ENCODE assay signal across 9 cellular contexts in the genomic region with DNA sequence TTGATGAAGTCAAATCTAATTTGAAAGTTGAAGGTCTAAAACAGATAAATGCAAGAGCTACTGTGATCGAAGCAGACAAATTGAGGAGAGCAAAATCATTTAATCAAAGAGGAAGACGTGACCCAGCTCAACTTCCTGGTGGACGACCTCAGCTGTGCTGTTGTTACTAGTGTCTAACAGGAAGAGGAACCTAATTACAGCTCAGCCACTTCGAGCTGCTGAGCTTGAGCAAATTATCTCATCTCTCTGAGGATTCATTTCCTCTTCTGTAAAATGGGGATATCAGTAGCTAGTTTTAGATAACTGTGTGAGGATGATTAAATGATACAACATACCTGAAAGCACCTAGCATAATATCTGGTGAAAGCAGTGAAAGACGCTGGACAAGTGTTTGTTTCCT. TPM values are rescaled to one million over a fixed set of nuclear protein-coding genes. Genes with fewer than 3 reads are reported as not detected.
A peak's percentile ranks its signal among the peaks of the same experiment; 100 is the strongest.
DNase-seq lines count a peak whose midpoint lies in the region; ATAC-seq and TF ChIP-seq lines count a peak whose summit lies in the region.
"Had no signal": no experiment of that assay in that cellular context is flagged by ENCODE, and none has a peak within 500 bp of the region (broad histone marks: within the 10 kb centered on the region; RNA-seq: fewer than 3 reads in every experiment).

No MANE protein-coding gene starts in this region.

- H3K4me1 ChIP-seq in PC-3 (ENCODE audit: insufficient read depth, low read length) (no peaks in the 10 kb centered on the region), Caco-2 (no peaks in the 10 kb centered on the region)

- POLR2A ChIA-PET in WTC11 (lab: Charles Lee), result no interaction called here
- POLR2A ChIA-PET in PC-3 (lab: Charles Lee; ENCODE audit: unreplicated experiment), result no interaction called here
- POLR2A ChIA-PET in Caco-2 (lab: Charles Lee), result no interaction called here

- no peak overlapping the region for H3K4me3 ChIP-seq in PC-3 (ENCODE audit: low read length)
- H3K4me3 ChIP-seq in Caco-2 (ENCODE audit: low read depth, low read length), result no peak overlapping the region

- TF ChIP-seq CTCF in WTC11 (IDR thresholded peaks at IDR 0.05), result no peak
- no peak for TF ChIP-seq CTCF in PC-3 (conservative IDR thresholded peaks at IDR 0.05; ENCODE audit: low read depth, low read length)
- no peak for TF ChIP-seq CTCF in Caco-2 (IDR thresholded peaks at IDR 0.05; ENCODE audit: insufficient read depth in 1 of 2, low read depth in 1 of 2, low read length in 1 of 2, severe bottlenecking in 1 of 2, unreplicated experiment in 1 of 2)

- intact Hi-C loops in PC-3 (cut with micrococcal nuclease) (no loop called here), Caco-2 (cut with micrococcal nuclease; ENCODE audit: unreplicated experiment) (loop anchor here (10.0 kb wide), 1 partner anchor 162 kb away; no protein-coding TSS in a partner anchor)

- H3K36me3 ChIP-seq in PC-3 (ENCODE audit: low read depth, low read length) (no peaks in the 10 kb centered on the region), Caco-2 (ENCODE audit: control insufficient read depth, insufficient read depth, low read length) (no peaks in the 10 kb centered on the region)

- no peaks in the 10 kb centered on the region for H4K20me1 ChIP-seq in PC-3 (ENCODE audit: low read length)

- H3K9me2 ChIP-seq in PC-3 (replicated peaks; ENCODE audit: low read length), result no peaks in the 10 kb centered on the region

- DNase-seq in AML-193 (lab: John Stamatoyannopoulos, UW) (peak; percentile 59 to 77), WTC11 (ENCODE audit: low spot score) (no peak), PC-3 (no peak), kidney glomerular epithelial cell (lab: John Stamatoyannopoulos, UW) (no peak), NCI-H82 treated with DMSO at 0.1 percent for 48 hours (lab: John Stamatoyannopoulos, UW; ENCODE audit: unreplicated experiment) (no peak), Caco-2 (no peak)

- BruUV-seq in PC-3 (replicated peaks; lab: Mats Ljungman, UMichigan) (no TSS peak), Caco-2 (replicated peaks; lab: Mats Ljungman, UMichigan) (no TSS peak)

- H3K9me3 Mint-ChIP-seq in WTC11 (no peaks in the 10 kb centered on the region), Caco-2 (ENCODE audit: unreplicated experiment) (no peaks in the 10 kb centered on the region)

- H3K4me2 ChIP-seq in PC-3 (ENCODE audit: low read length), result no peak overlapping the region

- H3K4me1 Mint-ChIP-seq in WTC11, result peaks cover 19% of the 10 kb centered on the region
- H3K4me1 Mint-ChIP-seq in Caco-2 (ENCODE audit: low read depth, unreplicated experiment), result no peaks in the 10 kb centered on the region

- H3K79me2 ChIP-seq in PC-3 (ENCODE audit: low read length), result no peaks in the 10 kb centered on the region

- H3K27me3 ChIP-seq in PC-3 (ENCODE audit: low read length) (no peaks in the 10 kb centered on the region), Caco-2 (replicated peaks; ENCODE audit: control insufficient read depth, insufficient read depth, low read length) (no peaks in the 10 kb centered on the region)

- ATAC-seq in GM18873 (IDR thresholded peaks at IDR 0.05; ENCODE audit: low FRiP score, unreplicated experiment) (peak; percentile 50), HG03159 (IDR thresholded peaks at IDR 0.05; ENCODE audit: unreplicated experiment) (peak; percentile 97), WTC11 (0 out of 2 replicates have a peak, but pooled peaks have one; percentile 19), PC-3 (no peak)

- H3K27ac Mint-ChIP-seq in WTC11 (0 out of 2 replicates have a peak overlapping the region, but pooled peaks have one; percentile 12), Caco-2 (ENCODE audit: unreplicated experiment) (no peak overlapping the region)

- no peak overlapping the region for H2AFZ ChIP-seq in PC-3 (ENCODE audit: low read length)

- CTCF ChIA-PET in WTC11 (lab: Charles Lee), result interaction anchor here (0.7 to 1.6 kb wide), 5 partner anchors 22 to 338 kb away, joined by 3 to 7 read pairs (median 6); no protein-coding TSS in a partner anchor
- CTCF ChIA-PET in PC-3 (lab: Charles Lee), result no interaction called here
- CTCF ChIA-PET in Caco-2 (lab: Charles Lee), result interaction anchor here (0.5 kb wide), 1 partner anchor 206 kb away, joined by 3 read pairs; no protein-coding TSS in a partner anchor

- H3K4me3 Mint-ChIP-seq in WTC11, result no peak overlapping the region
- H3K4me3 Mint-ChIP-seq in Caco-2 (ENCODE audit: unreplicated experiment), result no peak overlapping the region

- H3K9me3 ChIP-seq in PC-3 (ENCODE audit: low read length) (no peaks in the 10 kb centered on the region), Caco-2 (no peaks in the 10 kb centered on the region)

- H3F3A ChIP-seq in PC-3 (ENCODE audit: low read length, unreplicated experiment), result no peaks in the 10 kb centered on the region

- H3K9ac ChIP-seq in PC-3 (ENCODE audit: low read length), result no peak overlapping the region

- H3K27ac ChIP-seq in PC-3 (ENCODE audit: low read length), result no peak overlapping the region
- H3K27ac ChIP-seq: VCaP had no signal

- H3K27me3 Mint-ChIP-seq in WTC11 (ENCODE audit: low read depth) (peaks cover 3% of the 10 kb centered on the region; the same call in 1 of the 2 replicates), Caco-2 (ENCODE audit: insufficient read depth, unreplicated experiment) (peaks cover 30% of the 10 kb centered on the region)

- no peaks in the 10 kb centered on the region for H3K36me3 Mint-ChIP-seq in WTC11
- no peaks in the 10 kb centered on the region for H3K36me3 Mint-ChIP-seq in Caco-2 (ENCODE audit: insufficient read depth, unreplicated experiment)

TF ChIP-seq in WTC11, 78 proteins besides CTCF, POLR2A, EP300 and RAD21 (continues in another document):
- TF ChIP-seq, protein P1, sequence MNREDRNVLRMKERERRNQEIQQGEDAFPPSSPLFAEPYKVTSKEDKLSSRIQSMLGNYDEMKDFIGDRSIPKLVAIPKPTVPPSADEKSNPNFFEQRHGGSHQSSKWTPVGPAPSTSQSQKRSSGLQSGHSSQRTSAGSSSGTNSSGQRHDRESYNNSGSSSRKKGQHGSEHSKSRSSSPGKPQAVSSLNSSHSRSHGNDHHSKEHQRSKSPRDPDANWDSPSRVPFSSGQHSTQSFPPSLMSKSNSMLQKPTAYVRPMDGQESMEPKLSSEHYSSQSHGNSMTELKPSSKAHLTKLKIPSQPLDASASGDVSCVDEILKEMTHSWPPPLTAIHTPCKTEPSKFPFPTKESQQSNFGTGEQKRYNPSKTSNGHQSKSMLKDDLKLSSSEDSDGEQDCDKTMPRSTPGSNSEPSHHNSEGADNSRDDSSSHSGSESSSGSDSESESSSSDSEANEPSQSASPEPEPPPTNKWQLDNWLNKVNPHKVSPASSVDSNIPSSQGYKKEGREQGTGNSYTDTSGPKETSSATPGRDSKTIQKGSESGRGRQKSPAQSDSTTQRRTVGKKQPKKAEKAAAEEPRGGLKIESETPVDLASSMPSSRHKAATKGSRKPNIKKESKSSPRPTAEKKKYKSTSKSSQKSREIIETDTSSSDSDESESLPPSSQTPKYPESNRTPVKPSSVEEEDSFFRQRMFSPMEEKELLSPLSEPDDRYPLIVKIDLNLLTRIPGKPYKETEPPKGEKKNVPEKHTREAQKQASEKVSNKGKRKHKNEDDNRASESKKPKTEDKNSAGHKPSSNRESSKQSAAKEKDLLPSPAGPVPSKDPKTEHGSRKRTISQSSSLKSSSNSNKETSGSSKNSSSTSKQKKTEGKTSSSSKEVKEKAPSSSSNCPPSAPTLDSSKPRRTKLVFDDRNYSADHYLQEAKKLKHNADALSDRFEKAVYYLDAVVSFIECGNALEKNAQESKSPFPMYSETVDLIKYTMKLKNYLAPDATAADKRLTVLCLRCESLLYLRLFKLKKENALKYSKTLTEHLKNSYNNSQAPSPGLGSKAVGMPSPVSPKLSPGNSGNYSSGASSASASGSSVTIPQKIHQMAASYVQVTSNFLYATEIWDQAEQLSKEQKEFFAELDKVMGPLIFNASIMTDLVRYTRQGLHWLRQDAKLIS (CRISPR knock-in tag; IDR thresholded peaks at IDR 0.05; ENCODE audit: borderline replicate concordance), result no peak
- TF ChIP-seq, protein P2, sequence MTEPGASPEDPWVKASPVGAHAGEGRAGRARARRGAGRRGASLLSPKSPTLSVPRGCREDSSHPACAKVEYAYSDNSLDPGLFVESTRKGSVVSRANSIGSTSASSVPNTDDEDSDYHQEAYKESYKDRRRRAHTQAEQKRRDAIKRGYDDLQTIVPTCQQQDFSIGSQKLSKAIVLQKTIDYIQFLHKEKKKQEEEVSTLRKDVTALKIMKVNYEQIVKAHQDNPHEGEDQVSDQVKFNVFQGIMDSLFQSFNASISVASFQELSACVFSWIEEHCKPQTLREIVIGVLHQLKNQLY (CRISPR knock-in tag; IDR thresholded peaks at IDR 0.05), result no peak
- TF ChIP-seq, protein P3, sequence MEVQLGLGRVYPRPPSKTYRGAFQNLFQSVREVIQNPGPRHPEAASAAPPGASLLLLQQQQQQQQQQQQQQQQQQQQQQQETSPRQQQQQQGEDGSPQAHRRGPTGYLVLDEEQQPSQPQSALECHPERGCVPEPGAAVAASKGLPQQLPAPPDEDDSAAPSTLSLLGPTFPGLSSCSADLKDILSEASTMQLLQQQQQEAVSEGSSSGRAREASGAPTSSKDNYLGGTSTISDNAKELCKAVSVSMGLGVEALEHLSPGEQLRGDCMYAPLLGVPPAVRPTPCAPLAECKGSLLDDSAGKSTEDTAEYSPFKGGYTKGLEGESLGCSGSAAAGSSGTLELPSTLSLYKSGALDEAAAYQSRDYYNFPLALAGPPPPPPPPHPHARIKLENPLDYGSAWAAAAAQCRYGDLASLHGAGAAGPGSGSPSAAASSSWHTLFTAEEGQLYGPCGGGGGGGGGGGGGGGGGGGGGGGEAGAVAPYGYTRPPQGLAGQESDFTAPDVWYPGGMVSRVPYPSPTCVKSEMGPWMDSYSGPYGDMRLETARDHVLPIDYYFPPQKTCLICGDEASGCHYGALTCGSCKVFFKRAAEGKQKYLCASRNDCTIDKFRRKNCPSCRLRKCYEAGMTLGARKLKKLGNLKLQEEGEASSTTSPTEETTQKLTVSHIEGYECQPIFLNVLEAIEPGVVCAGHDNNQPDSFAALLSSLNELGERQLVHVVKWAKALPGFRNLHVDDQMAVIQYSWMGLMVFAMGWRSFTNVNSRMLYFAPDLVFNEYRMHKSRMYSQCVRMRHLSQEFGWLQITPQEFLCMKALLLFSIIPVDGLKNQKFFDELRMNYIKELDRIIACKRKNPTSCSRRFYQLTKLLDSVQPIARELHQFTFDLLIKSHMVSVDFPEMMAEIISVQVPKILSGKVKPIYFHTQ (CRISPR knock-in tag; IDR thresholded peaks at IDR 0.05), result no peak
- TF ChIP-seq ZNF396 (CRISPR knock-in tag; IDR thresholded peaks at IDR 0.05; ENCODE audit: borderline replicate concordance) (no peak), NR2C2 (CRISPR knock-in tag; IDR thresholded peaks at IDR 0.05) (no peak), JAZF1 (CRISPR knock-in tag; IDR thresholded peaks at IDR 0.05) (no peak), ATF1 (CRISPR knock-in tag; IDR thresholded peaks at IDR 0.05) (no peak)

RNA-seq across cellular contexts. Expression of a gene that starts 48.6 kb away (rescaled TPM):
- total RNA-seq in WTC11 (2021) (0.16 to 0.18 TPM in 2 of 3 replicates, not detected in the other), PC-3 (2014; rRNA removed) (not detected in 2 replicates), Caco-2 (2022) (1.8 and 3.9 TPM in 2 replicates)

Comparison
In these comparisons a context has a peak if more than half of its experiments do, and no peak if none do; other contexts are left out.
1. DNase-seq: peak in AML-193 (2 of 2); none in WTC11 (single experiment), PC-3 (single experiment), kidney glomerular epithelial cell (single experiment), NCI-H82 treated with DMSO at 0.1 percent for 48 hours (single experiment) and Caco-2 (0 of 2).